Comparison of ENCODE assay signal across 17 cellular contexts in genomic region chr5:158796812-158797497, GRCh38.
DNase-seq lines count a peak whose midpoint lies in the region; ATAC-seq and TF ChIP-seq lines count a peak whose summit lies in the region.
"Had no signal": no experiment of that assay in that cellular context is flagged by ENCODE, and none has a peak within 500 bp of the region (broad histone marks: within the 10 kb centered on the region; RNA-seq: fewer than 3 reads in every experiment).

No MANE protein-coding gene starts in this region.

- H3K23ac ChIP-seq in trophoblast cell (ENCODE audit: low read length) = no peak overlapping the region

- H2BK120ac ChIP-seq in trophoblast cell (ENCODE audit: insufficient read depth, low read length, poor library complexity) = no peak overlapping the region

- no peaks in the 10 kb centered on the region for H3K9me3 Mint-ChIP-seq in T-helper 2 cell treated with Interferon-gamma antibody and Interleukin-4, amounts not matched to agents 5 μg/mL and 100 μg/mL, for 36 hours

- no peaks in the 10 kb centered on the region for H3K4me1 Mint-ChIP-seq in T-helper 2 cell treated with Interferon-gamma antibody and Interleukin-4, amounts not matched to agents 5 μg/mL and 100 μg/mL, for 36 hours (ENCODE audit: low read depth)
- H3K4me1 Mint-ChIP-seq: CD4-positive, alpha-beta memory T cell had no signal

- H3K27me3 ChIP-seq in trophoblast cell (ENCODE audit: insufficient read depth, low read length) (no peaks in the 10 kb centered on the region), lower lobe of right lung (ENCODE audit: low read depth) (no peaks in the 10 kb centered on the region)
- H3K27me3 ChIP-seq: BE2C, MG63 had no signal

- WGBS in trophoblast cell (ENCODE audit: extremely low coverage, insufficient coverage, insufficient read length) = no CpG with 5 or more reads among the region's 5 CpGs

- no peaks in the 10 kb centered on the region for H3K79me2 ChIP-seq in trophoblast cell (ENCODE audit: control insufficient read depth, insufficient read depth, low read length, poor library complexity)

- H3K14ac ChIP-seq in trophoblast cell (ENCODE audit: low read length) = no peak overlapping the region

- DNase-seq in AG09309 (ENCODE audit: low read depth) (peak; percentile 55), LHCN-M2 (ENCODE audit: low read depth) (peak; percentile 22), fibroblast of the aortic adventitia (ENCODE audit: low read depth) (peak; percentile 19), sciatic nerve (ENCODE audit: low spot score) (no peak), trophoblast cell (no peak), lower lobe of right lung (no peak)
- DNase-seq in T-helper 2 cell treated with Interferon-gamma antibody and Interleukin-4, amounts not matched to agents 5 μg/mL and 100 μg/mL, for 36 hours (ENCODE audit: low spot score) = no peak
- DNase-seq in stimulated activated CD4-positive, alpha-beta T cell treated with anti-CD3 and anti-CD28 coated beads, Interleukin-4, amount 100 ng/mL, for 24 hours = no peak
- DNase-seq: BE2C; CD4-positive, alpha-beta memory T cell; DMS79 treated with DMSO at 0.1 percent for 48 hours; GDM1; KBM-7; MG63; NCI-H1092 treated with DMSO at 0.1 percent for 48 hours; NCI-H187; NCI-H446 had no signal

- H3K4me1 ChIP-seq in trophoblast cell (ENCODE audit: control insufficient read depth in 1 of 2, insufficient read depth in 2 of 2, low read length in 2 of 2) = no peaks in the 10 kb centered on the region
- no peaks in the 10 kb centered on the region for H3K4me1 ChIP-seq in lower lobe of right lung

- H4K8ac ChIP-seq in trophoblast cell (ENCODE audit: low read depth, low read length) = no peak overlapping the region

- H3K27me3 Mint-ChIP-seq in T-helper 2 cell treated with Interferon-gamma antibody and Interleukin-4, amounts not matched to agents 5 μg/mL and 100 μg/mL, for 36 hours (ENCODE audit: low read depth) = peaks cover 6% of the 10 kb centered on the region
- H3K27me3 Mint-ChIP-seq: CD4-positive, alpha-beta memory T cell had no signal

- TF ChIP-seq CTCF in AG09309 (IDR thresholded peaks at IDR 0.05; ENCODE audit: control insufficient read depth, insufficient read depth, low read depth, low read length, missing control alignments) (no peak), fibroblast of the aortic adventitia (IDR thresholded peaks at IDR 0.05; ENCODE audit: insufficient read depth, low read length) (no peak), lower lobe of right lung (IDR thresholded peaks at IDR 0.05) (no peak)

- no peaks in the 10 kb centered on the region for H3K36me3 Mint-ChIP-seq in T-helper 2 cell treated with Interferon-gamma antibody and Interleukin-4, amounts not matched to agents 5 μg/mL and 100 μg/mL, for 36 hours (ENCODE audit: low read depth)
- H3K36me3 Mint-ChIP-seq: CD4-positive, alpha-beta memory T cell had no signal

- H3K4me3 Mint-ChIP-seq in T-helper 2 cell treated with Interferon-gamma antibody and Interleukin-4, amounts not matched to agents 5 μg/mL and 100 μg/mL, for 36 hours = no peak overlapping the region
- H3K4me3 Mint-ChIP-seq: CD4-positive, alpha-beta memory T cell had no signal

- H2AK5ac ChIP-seq in trophoblast cell (ENCODE audit: low read length) = no peak overlapping the region

- no peak overlapping the region for H2BK5ac ChIP-seq in trophoblast cell (ENCODE audit: low read depth, low read length, poor library complexity)

- no peak overlapping the region for H4K91ac ChIP-seq in trophoblast cell (ENCODE audit: low read depth, low read length)

- no peak overlapping the region for H2AFZ ChIP-seq in trophoblast cell (ENCODE audit: insufficient read depth, low read length, poor library complexity)

- no peak overlapping the region for H3K27ac ChIP-seq in trophoblast cell (ENCODE audit: low read depth, low read length)
- H3K27ac ChIP-seq in lower lobe of right lung = no peak overlapping the region

- ATAC-seq in sciatic nerve = peak; percentile 88
- no peak for ATAC-seq in lower lobe of right lung

- intact Hi-C loops in sciatic nerve (cut with DNase I) (no loop called here), lower lobe of right lung (cut with DNase I) (no loop called here)

- H4K12ac ChIP-seq in trophoblast cell (ENCODE audit: low read depth, low read length) = no peak overlapping the region

- H3K9me3 ChIP-seq in trophoblast cell (ENCODE audit: insufficient read depth, low read depth, low read length) (no peaks in the 10 kb centered on the region), lower lobe of right lung (no peaks in the 10 kb centered on the region)
- H3K9me3 ChIP-seq: BE2C, MG63 had no signal

- no peaks in the 10 kb centered on the region for H3K79me1 ChIP-seq in trophoblast cell (ENCODE audit: low read length)

- H3K4me3 ChIP-seq in AG09309 (ENCODE audit: control insufficient read depth, low read depth, low read length) (no peak overlapping the region), fibroblast of the aortic adventitia (ENCODE audit: low read depth, low read length) (no peak overlapping the region), trophoblast cell (ENCODE audit: low read depth, low read length) (no peak overlapping the region), lower lobe of right lung (no peak overlapping the region)
- H3K4me3 ChIP-seq: MG63 had no signal

- H2BK12ac ChIP-seq in trophoblast cell (ENCODE audit: low read length) = no peak overlapping the region

- no peak overlapping the region for H3K9ac ChIP-seq in trophoblast cell (ENCODE audit: low read length)

- no peaks in the 10 kb centered on the region for H3K36me3 ChIP-seq in trophoblast cell (ENCODE audit: control insufficient read depth in 1 of 2, insufficient read depth in 2 of 2, low read length in 2 of 2)
- H3K36me3 ChIP-seq in lower lobe of right lung = no peaks in the 10 kb centered on the region
- H3K36me3 ChIP-seq: BE2C, MG63 had no signal

- no peak overlapping the region for H3K18ac ChIP-seq in trophoblast cell (ENCODE audit: low read length)

- no peak overlapping the region for H3K27ac Mint-ChIP-seq in T-helper 2 cell treated with Interferon-gamma antibody and Interleukin-4, amounts not matched to agents 5 μg/mL and 100 μg/mL, for 36 hours
- H3K27ac Mint-ChIP-seq: CD4-positive, alpha-beta memory T cell had no signal

- no peak overlapping the region for H3K4me2 ChIP-seq in trophoblast cell (ENCODE audit: low read length)

- no peak overlapping the region for H3K4ac ChIP-seq in trophoblast cell (ENCODE audit: low read depth, low read length)

Comparison
In these comparisons a context has a peak if more than half of its experiments do, and no peak if none do; other contexts are left out.
1. DNase-seq: peak in AG09309 (single experiment), LHCN-M2 (single experiment) and fibroblast of the aortic adventitia (single experiment); none in sciatic nerve (single experiment), T-helper 2 cell treated with Interferon-gamma antibody and Interleukin-4, amounts not matched to agents 5 μg/mL and 100 μg/mL, for 36 hours (single experiment), trophoblast cell (0 of 2), stimulated activated CD4-positive, alpha-beta T cell treated with anti-CD3 and anti-CD28 coated beads, Interleukin-4, amount 100 ng/mL, for 24 hours (single experiment) and lower lobe of right lung (single experiment).